In the genomic region with DNA sequence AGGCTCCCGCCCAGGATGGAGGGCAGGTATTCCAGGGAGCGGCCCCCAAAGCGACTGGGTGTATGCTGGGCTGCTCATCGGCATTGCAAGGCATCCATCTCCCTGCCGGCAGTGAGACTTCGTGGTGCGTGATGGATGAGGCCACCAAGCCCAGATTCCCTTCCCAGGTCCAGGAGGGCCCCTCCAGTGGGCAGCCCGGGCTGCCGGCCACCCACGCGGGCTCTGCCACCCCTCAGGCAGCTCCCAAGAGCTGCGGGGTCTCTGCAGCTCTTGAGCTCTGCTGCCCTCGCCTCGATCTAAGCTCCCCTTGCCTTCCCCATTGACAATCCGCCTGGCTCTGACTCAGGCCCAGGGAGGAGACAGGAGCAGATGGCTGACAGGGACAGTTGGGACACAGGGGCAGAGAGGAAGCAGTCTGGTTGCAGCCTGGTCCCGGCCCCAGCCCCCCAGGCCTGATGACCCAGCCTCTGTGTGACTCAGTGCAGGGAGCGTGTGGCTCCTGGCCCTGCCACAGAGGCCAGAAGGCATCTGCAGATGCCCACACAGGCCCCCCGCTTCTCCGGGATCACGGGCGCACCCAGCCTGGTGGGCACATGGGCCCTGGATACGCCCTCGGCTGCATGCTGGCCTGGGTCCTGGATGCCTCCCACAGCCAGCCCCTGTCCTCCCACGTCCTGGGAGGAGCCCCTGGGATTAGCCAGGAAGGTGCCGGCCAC, we compare ENCODE assay signal across 17 cellular contexts. TPM values are rescaled to one million over a fixed set of nuclear protein-coding genes. Genes with fewer than 3 reads are reported as not detected.
DNase-seq lines count a peak whose midpoint lies in the region; ATAC-seq and TF ChIP-seq lines count a peak whose summit lies in the region.
"Had no signal": no experiment of that assay in that cellular context is flagged by ENCODE, and none has a peak within 500 bp of the region (broad histone marks: within the 10 kb centered on the region; RNA-seq: fewer than 3 reads in every experiment).

No MANE protein-coding gene starts in this region.

- H3K27ac Mint-ChIP-seq in endodermal cell: no peak overlapping the region
- peak overlapping the region; percentile 75 for H3K27ac Mint-ChIP-seq in stimulated activated effector memory CD8-positive, alpha-beta T cell treated with anti-CD3 and anti-CD28 coated beads, Interleukin-12 subunit alpha, Interleukin-12 subunit beta, amount 100 ng/mL, for 72 hours
- H3K27ac Mint-ChIP-seq: activated CD4-positive, alpha-beta T cell treated with anti-CD3 and anti-CD28 coated beads for 36 hours; naive B cell had no signal

- WGBS in endodermal cell (ENCODE audit: insufficient coverage in 1 of 2, insufficient read length in 1 of 2), 2 experiments: 87 to 89% methylated on average over 17 to 25 of the region's 25 CpGs

- peak; percentile 3 for ATAC-seq in stimulated activated effector memory CD8-positive, alpha-beta T cell treated with anti-CD3 and anti-CD28 coated beads, Interleukin-12 subunit alpha, Interleukin-12 subunit beta, amount 100 ng/mL, for 72 hours
- ATAC-seq in GM19397 (IDR thresholded peaks at IDR 0.05; ENCODE audit: unreplicated experiment): no peak
- ATAC-seq: activated CD4-positive, alpha-beta T cell treated with anti-CD3 and anti-CD28 coated beads for 36 hours had no signal

- peaks cover 7% of the 10 kb centered on the region; the same call in 1 of the 2 replicates for H3K9me3 ChIP-seq in NT2/D1 (ENCODE audit: insufficient read depth, low read length)
- H3K9me3 ChIP-seq in endodermal cell (ENCODE audit: control insufficient read depth, low read length): peaks cover 7% of the 10 kb centered on the region
- H3K9me3 ChIP-seq: ascending aorta had no signal

- H3K27me3 Mint-ChIP-seq in endodermal cell (ENCODE audit: insufficient read depth): no peaks in the 10 kb centered on the region
- H3K27me3 Mint-ChIP-seq: activated CD4-positive, alpha-beta T cell treated with anti-CD3 and anti-CD28 coated beads for 36 hours had no signal

- H3K27ac ChIP-seq in endodermal cell (ENCODE audit: low read depth, low read length) (peak overlapping the region; percentile 49), brain microvascular endothelial cell (no peak overlapping the region)
- H3K27ac ChIP-seq: 22Rv1, ascending aorta, skin epidermis, thoracic aorta had no signal

- no peak overlapping the region for H3K4me3 Mint-ChIP-seq in endodermal cell
- H3K4me3 Mint-ChIP-seq in stimulated activated effector memory CD8-positive, alpha-beta T cell treated with anti-CD3 and anti-CD28 coated beads, Interleukin-12 subunit alpha, Interleukin-12 subunit beta, amount 100 ng/mL, for 72 hours: no peak overlapping the region
- H3K4me3 Mint-ChIP-seq: activated CD4-positive, alpha-beta T cell treated with anti-CD3 and anti-CD28 coated beads for 36 hours; naive B cell had no signal

- peaks cover 6% of the 10 kb centered on the region for H3K9me3 Mint-ChIP-seq in endodermal cell
- H3K9me3 Mint-ChIP-seq in stimulated activated effector memory CD8-positive, alpha-beta T cell treated with anti-CD3 and anti-CD28 coated beads, Interleukin-12 subunit alpha, Interleukin-12 subunit beta, amount 100 ng/mL, for 72 hours: no peaks in the 10 kb centered on the region

- no peak overlapping the region for H3K4me3 ChIP-seq in NT2/D1 (ENCODE audit: insufficient read length, low read depth)
- no peak overlapping the region for H3K4me3 ChIP-seq in endodermal cell (ENCODE audit: low read length)
- no peak overlapping the region for H3K4me3 ChIP-seq in brain microvascular endothelial cell (ENCODE audit: low read depth, low read length)
- H3K4me3 ChIP-seq: ascending aorta, skin epidermis, thoracic aorta had no signal

- H3K4me1 Mint-ChIP-seq in endodermal cell: no peaks in the 10 kb centered on the region
- peaks cover 12% of the 10 kb centered on the region for H3K4me1 Mint-ChIP-seq in stimulated activated effector memory CD8-positive, alpha-beta T cell treated with anti-CD3 and anti-CD28 coated beads, Interleukin-12 subunit alpha, Interleukin-12 subunit beta, amount 100 ng/mL, for 72 hours

- DNase-seq in DMS 273 (lab: John Stamatoyannopoulos, UW; ENCODE audit: unreplicated experiment) (peak; percentile 48), DMS 273 treated with DMSO at 0.1 percent for 48 hours (lab: John Stamatoyannopoulos, UW) (no peak), NT2/D1 (ENCODE audit: low read depth, low spot score) (no peak), endodermal cell (no peak), brain microvascular endothelial cell (no peak)
- DNase-seq in stimulated activated effector memory CD8-positive, alpha-beta T cell treated with anti-CD3 and anti-CD28 coated beads, Interleukin-12 subunit alpha, Interleukin-12 subunit beta, amount 100 ng/mL, for 72 hours (ENCODE audit: low spot score in 2 of 2): no peak
- DNase-seq in stimulated activated naive CD4-positive, alpha-beta T cell (lab: John Stamatoyannopoulos, UW): no peak
- DNase-seq: activated CD4-positive, alpha-beta T cell treated with anti-CD3 and anti-CD28 coated beads for 36 hours; DMS53; naive B cell; NCI-H2171 treated with DMSO at 0.1 percent for 48 hours; SHP77 treated with DMSO at 0.1 percent for 48 hours had no signal

- in situ Hi-C loops in brain microvascular endothelial cell (cut with HindIII; ENCODE audit: low pct_ligation_motif_present, low sequenced_read_pairs): no loop called here

- H3K9ac ChIP-seq in NT2/D1 (ENCODE audit: insufficient read length, low read depth) (peak overlapping the region; percentile 8), endodermal cell (ENCODE audit: extremely low read depth, low read length, poor library complexity, severe bottlenecking) (no peak overlapping the region)

- H3K4me1 ChIP-seq in NT2/D1 (ENCODE audit: insufficient read depth, insufficient read length): peaks cover 6% of the 10 kb centered on the region
- H3K4me1 ChIP-seq in endodermal cell (ENCODE audit: control insufficient read depth, insufficient read depth, low read length): no peaks in the 10 kb centered on the region
- H3K4me1 ChIP-seq: ascending aorta had no signal

- H3K36me3 ChIP-seq in NT2/D1 (ENCODE audit: insufficient read depth, insufficient read length, low read length) (no peaks in the 10 kb centered on the region), endodermal cell (ENCODE audit: control insufficient read depth, insufficient read depth, low read length) (no peaks in the 10 kb centered on the region), brain microvascular endothelial cell (replicated peaks) (no peaks in the 10 kb centered on the region)
- H3K36me3 ChIP-seq: ascending aorta, thoracic aorta had no signal

- H3K27me3 ChIP-seq in NT2/D1 (ENCODE audit: insufficient read depth, insufficient read length) (peaks cover 2% of the 10 kb centered on the region), endodermal cell (ENCODE audit: control insufficient read depth, insufficient read depth, low read length, poor library complexity, severe bottlenecking) (no peaks in the 10 kb centered on the region), brain microvascular endothelial cell (replicated peaks) (no peaks in the 10 kb centered on the region)
- H3K27me3 ChIP-seq: ascending aorta had no signal

- TF ChIP-seq CTCF in endodermal cell (conservative IDR thresholded peaks at IDR 0.05) (no peak), brain microvascular endothelial cell (IDR thresholded peaks at IDR 0.05; ENCODE audit: low read depth, low read length, missing control alignments) (no peak)

- H3K36me3 Mint-ChIP-seq in endodermal cell (ENCODE audit: low read depth): no peaks in the 10 kb centered on the region
- H3K36me3 Mint-ChIP-seq in stimulated activated effector memory CD8-positive, alpha-beta T cell treated with anti-CD3 and anti-CD28 coated beads, Interleukin-12 subunit alpha, Interleukin-12 subunit beta, amount 100 ng/mL, for 72 hours: peaks cover 31% of the 10 kb centered on the region

RNA-seq across cellular contexts. Expression of a gene that starts 33.0 kb away (rescaled TPM):
- 1 to 10 TPM; 2.9 to 5.0 TPM for total RNA-seq in endodermal cell
- 2.0 TPM for polyA plus RNA-seq in endodermal cell (2013, experiment 1 of 2)
- 1.7 TPM for polyA plus RNA-seq in endodermal cell (2013, experiment 2 of 2)

RNA-seq across cellular contexts. Expression of a gene that starts 33.3 kb away (rescaled TPM):
- under 1 TPM; 0.11 to 0.62 TPM for total RNA-seq in endodermal cell
- 2.0 TPM for polyA plus RNA-seq in endodermal cell (2013, experiment 1 of 2)
- 1.4 TPM for polyA plus RNA-seq in endodermal cell (2013, experiment 2 of 2)
- total RNA-seq: ascending aorta, thoracic aorta had no signal
